ENCODE assay signal across 13 cellular contexts in the genomic region with DNA sequence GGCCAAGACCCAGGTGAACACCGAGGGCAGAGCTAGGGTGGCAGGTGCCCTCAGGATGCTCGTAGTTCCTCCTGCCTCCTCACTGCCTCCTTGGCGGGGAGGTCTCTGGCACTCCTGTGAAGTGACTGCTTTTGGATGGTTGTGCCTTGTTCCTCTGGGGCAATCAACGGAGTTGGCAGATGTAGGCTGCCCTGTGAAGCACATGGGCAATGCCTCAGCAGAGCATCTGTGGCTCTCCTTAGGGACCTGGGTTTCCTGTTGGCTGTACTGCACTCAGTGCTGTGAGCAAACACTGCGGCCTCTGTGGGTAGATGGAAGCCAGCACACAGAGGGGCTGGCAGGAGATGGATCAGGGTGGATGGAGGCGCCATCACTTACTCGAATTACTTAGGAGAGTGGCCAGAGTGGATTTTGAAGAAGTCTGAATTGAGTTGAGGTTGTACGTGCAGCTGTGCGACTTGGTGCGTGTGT.
A peak's percentile ranks its signal among the peaks of the same experiment; 100 is the strongest.
DNase-seq lines count a peak whose midpoint lies in the region; ATAC-seq and TF ChIP-seq lines count a peak whose summit lies in the region.
"Had no signal": no experiment of that assay in that cellular context is flagged by ENCODE, and none has a peak within 500 bp of the region (broad histone marks: within the 10 kb centered on the region; RNA-seq: fewer than 3 reads in every experiment).

No MANE protein-coding gene starts in this region.

- H3K9me3 Mint-ChIP-seq in Calu3 (ENCODE audit: low read depth, unreplicated experiment) = no peaks in the 10 kb centered on the region
- H3K9me3 Mint-ChIP-seq: dendritic cell treated with granulocyte-macrophage colony-stimulating factor and Interleukin-4, amounts not matched to agents 40 ng/mL and 50 ng/mL, for 4 days had no signal

- H3F3A ChIP-seq in Loucy (ENCODE audit: low read depth) = peaks cover 3% of the 10 kb centered on the region

- H3K27me3 Mint-ChIP-seq in Calu3 (ENCODE audit: unreplicated experiment) = peaks cover 17% of the 10 kb centered on the region
- H3K27me3 Mint-ChIP-seq: dendritic cell treated with granulocyte-macrophage colony-stimulating factor and Interleukin-4, amounts not matched to agents 40 ng/mL and 50 ng/mL, for 4 days had no signal

- no peaks in the 10 kb centered on the region for H3K36me3 ChIP-seq in A673 (ENCODE audit: insufficient read depth, low read length, poor library complexity, severe bottlenecking)
- H3K36me3 ChIP-seq in Loucy (ENCODE audit: insufficient read depth, low read length) = no peaks in the 10 kb centered on the region
- no peaks in the 10 kb centered on the region for H3K36me3 ChIP-seq in osteoblast (ENCODE audit: insufficient read depth, low read length)
- H3K36me3 ChIP-seq: left lung had no signal

- no peak overlapping the region for H3K4me3 Mint-ChIP-seq in Calu3 (ENCODE audit: low read depth, unreplicated experiment)
- H3K4me3 Mint-ChIP-seq: dendritic cell treated with granulocyte-macrophage colony-stimulating factor and Interleukin-4, amounts not matched to agents 40 ng/mL and 50 ng/mL, for 4 days; H9 had no signal

- H3K27ac ChIP-seq in A673 (ENCODE audit: low read depth, low read length, poor library complexity, severe bottlenecking) = peak overlapping the region; percentile 11
- no peak overlapping the region for H3K27ac ChIP-seq in dorsolateral prefrontal cortex
- no peak overlapping the region for H3K27ac ChIP-seq in osteoblast (ENCODE audit: low read depth, low read length)
- H3K27ac ChIP-seq: left lung had no signal

- H3K4me1 Mint-ChIP-seq in Calu3 (ENCODE audit: low read depth, unreplicated experiment) = no peaks in the 10 kb centered on the region

- H3K27me3 ChIP-seq in A673 (replicated peaks; ENCODE audit: insufficient read depth, low read depth, low read length, poor library complexity) = no peaks in the 10 kb centered on the region
- no peaks in the 10 kb centered on the region for H3K27me3 ChIP-seq in Loucy (ENCODE audit: insufficient read depth, low read length, poor library complexity, severe bottlenecking)
- H3K27me3 ChIP-seq in dorsolateral prefrontal cortex = no peaks in the 10 kb centered on the region
- no peaks in the 10 kb centered on the region for H3K27me3 ChIP-seq in osteoblast (ENCODE audit: insufficient read depth, low read length)
- H3K27me3 ChIP-seq: left lung had no signal

- H3K9me2 ChIP-seq in Loucy (replicated peaks; ENCODE audit: low read depth, low read length) = no peaks in the 10 kb centered on the region

- no peaks in the 10 kb centered on the region for H3K36me3 Mint-ChIP-seq in Calu3 (ENCODE audit: insufficient read depth, unreplicated experiment)

- H3K4me2 ChIP-seq in Loucy (ENCODE audit: low read depth, low read length, poor library complexity, severe bottlenecking) = peak overlapping the region; percentile 50
- H3K4me2 ChIP-seq in osteoblast (ENCODE audit: insufficient read depth, low read length) = peak overlapping the region; percentile 21

- H3K9ac ChIP-seq in Loucy (ENCODE audit: low read depth, low read length, poor library complexity, severe bottlenecking) = peak overlapping the region; percentile 46

- H3K4me3 ChIP-seq in A673 (ENCODE audit: low read depth, low read length, poor library complexity, severe bottlenecking) (no peak overlapping the region), Loucy (ENCODE audit: low read length, poor library complexity, severe bottlenecking) (peak overlapping the region; percentile 28), dorsolateral prefrontal cortex (no peak overlapping the region), osteoblast (ENCODE audit: insufficient read depth, low read length) (no peak overlapping the region)
- H3K4me3 ChIP-seq: left lung had no signal

- intact Hi-C loops in A673 (cut with micrococcal nuclease; ENCODE audit: unreplicated experiment) = no loop called here
- intact Hi-C loops in dorsolateral prefrontal cortex (cut with DNase I) = no loop called here
- intact Hi-C loops in Calu3 (cut with micrococcal nuclease; ENCODE audit: unreplicated experiment) = no loop called here

- POLR2A ChIA-PET in A673 (lab: Charles Lee; ENCODE audit: low non-redundant PET) = no interaction called here

- no peak overlapping the region for H2AFZ ChIP-seq in Loucy (ENCODE audit: low read length)
- no peak overlapping the region for H2AFZ ChIP-seq in osteoblast (ENCODE audit: low read length)

- ATAC-seq in GM19351 (IDR thresholded peaks at IDR 0.05; ENCODE audit: unreplicated experiment) = no peak
- ATAC-seq: left lung had no signal

- no peak for TF ChIP-seq CTCF in A673 (conservative IDR thresholded peaks at IDR 0.05; ENCODE audit: low read depth, low read length)
- peak; percentile 22; the same call in 1 of the 2 replicates for TF ChIP-seq CTCF in Loucy (conservative IDR thresholded peaks at IDR 0.05; ENCODE audit: low read length)
- TF ChIP-seq CTCF in dorsolateral prefrontal cortex (IDR thresholded peaks at IDR 0.05 in 54 of 56, conservative IDR thresholded peaks at IDR 0.05 in 2 of 56; ENCODE audit: low read depth in 1 of 56, partially characterized antibody in 56 of 56) = no peak
- peak; percentile 33 for TF ChIP-seq CTCF in osteoblast (IDR thresholded peaks at IDR 0.05; ENCODE audit: extremely low read depth, low read depth, low read length)
- TF ChIP-seq CTCF in Calu3 (IDR thresholded peaks at IDR 0.05; ENCODE audit: unreplicated experiment) = no peak

- H3K4me1 ChIP-seq in A673 (ENCODE audit: insufficient read depth, low read length, poor library complexity, severe bottlenecking) (peaks cover 9% of the 10 kb centered on the region), Loucy (ENCODE audit: insufficient read depth, low read length, poor library complexity, severe bottlenecking) (peaks cover 28% of the 10 kb centered on the region), osteoblast (ENCODE audit: insufficient read depth, low read length) (peaks cover 17% of the 10 kb centered on the region)
- H3K4me1 ChIP-seq: left lung had no signal

- BruUV-seq in A673 (replicated peaks; lab: Mats Ljungman, UMichigan) (no TSS peak), Calu3 (replicated peaks; lab: Mats Ljungman, UMichigan) (no TSS peak)

- CTCF ChIA-PET in A673 (lab: Charles Lee) (no interaction called here), Calu3 (lab: Charles Lee) (no interaction called here)

- H4K20me1 ChIP-seq in Loucy (ENCODE audit: insufficient read depth, low read length, poor library complexity, severe bottlenecking) = no peaks in the 10 kb centered on the region
- no peaks in the 10 kb centered on the region for H4K20me1 ChIP-seq in osteoblast (ENCODE audit: insufficient read depth, low read length)

- H3K9me3 ChIP-seq in A673 (ENCODE audit: low read depth, low read length, poor library complexity, severe bottlenecking) = no peaks in the 10 kb centered on the region
- H3K9me3 ChIP-seq in Loucy (ENCODE audit: insufficient read depth, low read depth, low read length) = no peaks in the 10 kb centered on the region
- peaks cover 4% of the 10 kb centered on the region for H3K9me3 ChIP-seq in osteoblast (ENCODE audit: low read depth, low read length)

- DNase-seq in A673 (ENCODE audit: low spot score) (peak; percentile 60), dorsolateral prefrontal cortex (peak in 6 of 10 donors; percentile 10 to 30 (median 20)), osteoblast (ENCODE audit: insufficient read length, low spot score, missing footprints) (peak; percentile 93), T-helper 1 cell (no peak), Calu3 (no peak), C1 segment of cervical spinal cord (lab: John Stamatoyannopoulos, UW) (no peak)
- DNase-seq: activated CD4-positive, alpha-beta T cell treated with anti-CD3 and anti-CD28 coated beads for 1 hour; H9; NCI-H510A treated with DMSO at 0.1 percent for 48 hours had no signal

- H3K27ac Mint-ChIP-seq in Calu3 (ENCODE audit: unreplicated experiment) = no peak overlapping the region
- H3K27ac Mint-ChIP-seq: dendritic cell treated with granulocyte-macrophage colony-stimulating factor and Interleukin-4, amounts not matched to agents 40 ng/mL and 50 ng/mL, for 4 days; H9 had no signal

- H3K79me2 ChIP-seq in Loucy (ENCODE audit: insufficient read depth, low read length) (no peaks in the 10 kb centered on the region), osteoblast (ENCODE audit: insufficient read depth, low read length) (no peaks in the 10 kb centered on the region)

Comparison
In these comparisons a context has a peak if more than half of its experiments do, and no peak if none do; other contexts are left out.
1. DNase-seq: peak in A673 (single experiment), dorsolateral prefrontal cortex (6 of 10) and osteoblast (single experiment); none in T-helper 1 cell (0 of 5), Calu3 (single experiment) and C1 segment of cervical spinal cord (0 of 14).
2. CTCF ChIP-seq: peak in Loucy (single experiment) and osteoblast (single experiment); none in A673 (single experiment), dorsolateral prefrontal cortex (0 of 56) and Calu3 (single experiment).